23 cellular contexts compared by ENCODE assay signal in the genomic region with DNA sequence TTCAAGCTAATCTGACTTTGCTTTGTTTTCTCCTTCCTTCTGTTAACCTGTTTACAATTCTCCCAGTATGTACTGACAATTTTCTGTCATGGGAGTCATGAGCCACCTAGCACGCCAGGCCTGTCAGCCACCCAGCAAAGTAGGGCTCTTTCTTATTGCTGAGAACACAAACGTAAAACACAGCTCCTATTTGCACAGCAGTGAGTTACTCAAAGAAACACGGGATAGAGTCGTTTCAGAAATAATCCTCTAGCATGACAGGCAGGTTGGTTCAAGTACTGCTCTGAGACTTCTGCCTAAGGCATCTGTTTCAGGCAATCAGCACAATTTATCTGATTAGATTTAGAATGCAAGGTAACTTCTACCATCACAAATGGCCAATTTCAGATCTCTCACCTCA.
DNase-seq lines count a peak whose midpoint lies in the region; ATAC-seq and TF ChIP-seq lines count a peak whose summit lies in the region.
"Had no signal": no experiment of that assay in that cellular context is flagged by ENCODE, and none has a peak within 500 bp of the region (broad histone marks: within the 10 kb centered on the region; RNA-seq: fewer than 3 reads in every experiment).

No MANE protein-coding gene starts in this region.

- H3K4me3 ChIP-seq in thyroid gland (replicated peaks in 1 of 3): no peak overlapping the region
- no peak overlapping the region for H3K4me3 ChIP-seq in naive thymus-derived CD4-positive, alpha-beta T cell (ENCODE audit: low read length)
- H3K4me3 ChIP-seq: left ventricle myocardium inferior, SJCRH30 had no signal

- 33 to 44% methylated on average over 4 of the region's 4 CpGs for WGBS in thyroid gland, 2 donors

- no peaks in the 10 kb centered on the region for H3K36me3 ChIP-seq in thyroid gland
- H3K36me3 ChIP-seq in naive thymus-derived CD4-positive, alpha-beta T cell (ENCODE audit: control insufficient read depth in 2 of 3, insufficient read depth in 3 of 3, low read length in 3 of 3): no peaks in the 10 kb centered on the region
- H3K36me3 ChIP-seq: left ventricle myocardium inferior, SJCRH30 had no signal

- no peaks in the 10 kb centered on the region for H3K9me3 ChIP-seq in thyroid gland
- no peaks in the 10 kb centered on the region for H3K9me3 ChIP-seq in naive thymus-derived CD4-positive, alpha-beta T cell (ENCODE audit: control insufficient read depth in 2 of 3, low read length in 3 of 3)
- H3K9me3 ChIP-seq: left ventricle myocardium inferior, SJCRH30 had no signal

- peaks cover 42 to 52% of the 10 kb centered on the region in 2 donors for H3K4me1 ChIP-seq in thyroid gland
- H3K4me1 ChIP-seq in naive thymus-derived CD4-positive, alpha-beta T cell (ENCODE audit: control insufficient read depth in 2 of 2, insufficient read depth in 2 of 2, low read length in 2 of 2): no peaks in the 10 kb centered on the region
- H3K4me1 ChIP-seq: left ventricle myocardium inferior, SJCRH30 had no signal

- peak in 1 of 2 donors; percentile 47 for TF ChIP-seq POLR2A in thyroid gland (IDR thresholded peaks at IDR 0.05)

- H3K27ac Mint-ChIP-seq in naive thymus-derived CD4-positive, alpha-beta T cell: no peak overlapping the region
- no peak overlapping the region for H3K27ac Mint-ChIP-seq in activated naive CD4-positive, alpha-beta T cell treated with anti-CD3 and anti-CD28 coated beads, Interleukin-2, amount 10 ng/mL, durations not matched to agents 7 days and 5 days
- H3K27ac Mint-ChIP-seq: activated CD8-positive, alpha-beta T cell treated with anti-CD3 and anti-CD28 coated beads for 36 hours; activated naive CD4-positive, alpha-beta T cell treated with anti-CD3 and anti-CD28 coated beads, Interleukin-2, amount 50 U/mL, for 24 hours; CD14-positive monocyte had no signal

- peaks cover 0 to 2% (median 0%) of the 10 kb centered on the region in 11 donors for H3K9me3 Mint-ChIP-seq in naive thymus-derived CD4-positive, alpha-beta T cell
- no peaks in the 10 kb centered on the region for H3K9me3 Mint-ChIP-seq in activated naive CD4-positive, alpha-beta T cell treated with anti-CD3 and anti-CD28 coated beads, Interleukin-2, amount 10 ng/mL, durations not matched to agents 7 days and 5 days
- H3K9me3 Mint-ChIP-seq: activated CD8-positive, alpha-beta T cell treated with anti-CD3 and anti-CD28 coated beads for 36 hours; activated naive CD4-positive, alpha-beta T cell treated with anti-CD3 and anti-CD28 coated beads, Interleukin-2, amount 50 U/mL, for 24 hours; activated T-cell treated with anti-CD3 and anti-CD28 coated beads, Interleukin-2, amount 50 U/mL, for 4 hours had no signal

- intact Hi-C loops in thyroid gland (cut with DNase I): no loop called here
- intact Hi-C loops in naive thymus-derived CD4-positive, alpha-beta T cell (cut with micrococcal nuclease): no loop called here

- peaks cover 9 to 19% (median 18%) of the 10 kb centered on the region in 5 donors for H3K27me3 Mint-ChIP-seq in naive thymus-derived CD4-positive, alpha-beta T cell
- no peaks in the 10 kb centered on the region for H3K27me3 Mint-ChIP-seq in activated naive CD4-positive, alpha-beta T cell treated with anti-CD3 and anti-CD28 coated beads, Interleukin-2, amount 10 ng/mL, durations not matched to agents 7 days and 5 days

- H3K4me1 Mint-ChIP-seq in naive thymus-derived CD4-positive, alpha-beta T cell: no peaks in the 10 kb centered on the region
- no peaks in the 10 kb centered on the region for H3K4me1 Mint-ChIP-seq in activated naive CD4-positive, alpha-beta T cell treated with anti-CD3 and anti-CD28 coated beads, Interleukin-2, amount 10 ng/mL, durations not matched to agents 7 days and 5 days
- H3K4me1 Mint-ChIP-seq: activated naive CD4-positive, alpha-beta T cell treated with anti-CD3 and anti-CD28 coated beads, Interleukin-2, amount 50 U/mL, for 24 hours; CD14-positive monocyte had no signal

- no peaks in the 10 kb centered on the region for H3K27me3 ChIP-seq in thyroid gland
- no peaks in the 10 kb centered on the region for H3K27me3 ChIP-seq in naive thymus-derived CD4-positive, alpha-beta T cell (ENCODE audit: control insufficient read depth in 2 of 2, insufficient read depth in 2 of 2, low read length in 2 of 2)

- no peak overlapping the region for H3K4me3 Mint-ChIP-seq in naive thymus-derived CD4-positive, alpha-beta T cell
- H3K4me3 Mint-ChIP-seq in activated naive CD4-positive, alpha-beta T cell treated with anti-CD3 and anti-CD28 coated beads, Interleukin-2, amount 10 ng/mL, durations not matched to agents 7 days and 5 days: no peak overlapping the region
- H3K4me3 Mint-ChIP-seq: activated CD8-positive, alpha-beta T cell treated with anti-CD3 and anti-CD28 coated beads for 36 hours; activated naive CD4-positive, alpha-beta T cell treated with anti-CD3 and anti-CD28 coated beads, Interleukin-2, amount 50 U/mL, for 24 hours; activated T-cell treated with anti-CD3 and anti-CD28 coated beads, Interleukin-2, amount 50 U/mL, for 4 hours; CD14-positive monocyte had no signal

- POLR2A ChIA-PET in naive thymus-derived CD4-positive, alpha-beta T cell (lab: Charles Lee): no interaction called here

- DNase-seq in NCI-H510A treated with DMSO at 0.1 percent for 48 hours (lab: John Stamatoyannopoulos, UW) (peak; percentile 24), NCI-H510A (lab: John Stamatoyannopoulos, UW) (no peak), NCI-H774 (lab: John Stamatoyannopoulos, UW) (peak; percentile 26), thyroid gland (no peak), COR-L47 (lab: John Stamatoyannopoulos, UW) (no peak)
- no peak for DNase-seq in naive thymus-derived CD4-positive, alpha-beta T cell
- no peak for DNase-seq in activated naive CD4-positive, alpha-beta T cell treated with anti-CD3 and anti-CD28 coated beads, Interleukin-2, amount 10 ng/mL, durations not matched to agents 7 days and 5 days
- DNase-seq: activated CD8-positive, alpha-beta T cell treated with anti-CD3 and anti-CD28 coated beads for 36 hours; activated T-cell treated with anti-CD3 and anti-CD28 coated beads, Interleukin-2, amount 50 U/mL, for 4 hours; DMS 273 treated with DMSO at 0.1 percent for 48 hours; effector CD4-positive, alpha-beta T cell; glutamatergic neuron; Karpas-422; left ventricle myocardium inferior; NCI-H1048; OCI-M1; SJCRH30; stimulated activated CD4-positive, alpha-beta T cell treated with anti-CD3 and anti-CD28 coated beads, Interleukin-12 subunit alpha, Interleukin-12 subunit beta, amount 100 ng/mL, for 4 hours; stimulated activated CD8-positive, alpha-beta memory T cell treated with anti-CD3 and anti-CD28 coated beads, Interleukin-4, amount 100 ng/mL, for 48 hours; T-helper 2 cell had no signal

- peak; percentile 81 for ATAC-seq in esophagus mucosa
- ATAC-seq in naive thymus-derived CD4-positive, alpha-beta T cell: no peak
- ATAC-seq: activated CD8-positive, alpha-beta T cell treated with anti-CD3 and anti-CD28 coated beads for 36 hours; activated T-cell treated with anti-CD3 and anti-CD28 coated beads, Interleukin-2, amount 50 U/mL, for 4 hours had no signal

- no peak for TF ChIP-seq CTCF in thyroid gland (IDR thresholded peaks at IDR 0.05)

- H3K27ac ChIP-seq in thyroid gland: peak overlapping the region; percentile 70 to 83 (median 81)
- no peak overlapping the region for H3K27ac ChIP-seq in naive thymus-derived CD4-positive, alpha-beta T cell (ENCODE audit: low read depth, low read length)
- H3K27ac ChIP-seq: left ventricle myocardium inferior, SJCRH30 had no signal

- CTCF ChIA-PET in naive thymus-derived CD4-positive, alpha-beta T cell (lab: Charles Lee): no interaction called here
- CTCF ChIA-PET in activated naive CD4-positive, alpha-beta T cell treated with anti-CD3 and anti-CD28 coated beads, Interleukin-2, amount 10 ng/mL, durations not matched to agents 7 days and 5 days (lab: Charles Lee): no interaction called here

- no peaks in the 10 kb centered on the region for H3K36me3 Mint-ChIP-seq in naive thymus-derived CD4-positive, alpha-beta T cell
- H3K36me3 Mint-ChIP-seq in activated naive CD4-positive, alpha-beta T cell treated with anti-CD3 and anti-CD28 coated beads, Interleukin-2, amount 10 ng/mL, durations not matched to agents 7 days and 5 days: no peaks in the 10 kb centered on the region
- H3K36me3 Mint-ChIP-seq: activated naive CD4-positive, alpha-beta T cell treated with anti-CD3 and anti-CD28 coated beads, Interleukin-2, amount 50 U/mL, for 24 hours; CD14-positive monocyte had no signal

Comparison
In these comparisons a context has a peak if more than half of its experiments do, and no peak if none do; other contexts are left out.
1. DNase-seq: peak in NCI-H510A treated with DMSO at 0.1 percent for 48 hours (single experiment) and NCI-H774 (single experiment); none in NCI-H510A (single experiment), thyroid gland (0 of 2), COR-L47 (single experiment), naive thymus-derived CD4-positive, alpha-beta T cell (0 of 9) and activated naive CD4-positive, alpha-beta T cell treated with anti-CD3 and anti-CD28 coated beads, Interleukin-2, amount 10 ng/mL, durations not matched to agents 7 days and 5 days (single experiment).